ENCODE assay signal across 8 cellular contexts in genomic region chr20:51372966-51373365, GRCh38.
"Had no signal": no experiment of that assay in that cellular context is flagged by ENCODE, and none has a peak within 500 bp of the region (broad histone marks: within the 10 kb centered on the region; RNA-seq: fewer than 3 reads in every experiment).

No MANE protein-coding gene starts in this region.

- DNase-seq: NCI-H748 treated with DMSO at 0.1 percent for 48 hours had no signal

- H3K4me1 ChIP-seq: Peyer's patch had no signal

- H3K4me3 ChIP-seq: body of pancreas, K562, Peyer's patch had no signal

- H3K27me3 ChIP-seq: body of pancreas, Peyer's patch had no signal

- FAIRE-seq: astrocyte, bronchial epithelial cell had no signal

- H3K9me3 ChIP-seq: body of pancreas, Peyer's patch had no signal

- H3K27ac ChIP-seq: body of pancreas, Peyer's patch, RWPE1, VCaP had no signal

- H3K36me3 ChIP-seq: Peyer's patch had no signal
